Comparison of ENCODE assay signal across 8 cellular contexts in genomic region chr6:157379656-157380457, GRCh38. TPM values are rescaled to one million over a fixed set of nuclear protein-coding genes. Genes with fewer than 3 reads are reported as not detected.
DNase-seq lines count a peak whose midpoint lies in the region; ATAC-seq and TF ChIP-seq lines count a peak whose summit lies in the region.

No MANE protein-coding gene starts in this region.

- H3K4me2 ChIP-seq in DND-41 (ENCODE audit: insufficient read depth, low read length) (peak overlapping the region; percentile 76), GM23248 (ENCODE audit: unreplicated experiment) (peak overlapping the region; percentile 89)

- H4K20me1 ChIP-seq in DND-41 (ENCODE audit: insufficient read depth, low read length), result no peaks in the 10 kb centered on the region
- H4K20me1 ChIP-seq in GM23248 (ENCODE audit: insufficient read depth), result no peaks in the 10 kb centered on the region

- no peaks in the 10 kb centered on the region for H3K9me3 ChIP-seq in DND-41 (ENCODE audit: insufficient read depth, low read length, severe bottlenecking)
- no peaks in the 10 kb centered on the region for H3K9me3 ChIP-seq in GM23248 (ENCODE audit: low read depth)
- no peaks in the 10 kb centered on the region for H3K9me3 ChIP-seq in KOPT-K1 (ENCODE audit: insufficient read depth, low read length, poor library complexity, severe bottlenecking)
- no peaks in the 10 kb centered on the region for H3K9me3 ChIP-seq in Panc1 (ENCODE audit: control insufficient read depth, insufficient read depth, low read depth, low read length)
- no peaks in the 10 kb centered on the region for H3K9me3 ChIP-seq in esophagus squamous epithelium

- peak overlapping the region; percentile 74 to 75 for H3K4me3 ChIP-seq in DND-41 (ENCODE audit: low read depth in 1 of 2, low read length in 2 of 2)
- H3K4me3 ChIP-seq in GM23248, result peak overlapping the region; percentile 93
- peak overlapping the region; percentile 68 to 88 for H3K4me3 ChIP-seq in Panc1 (ENCODE audit: low read depth in 2 of 2, low read length in 2 of 2)
- H3K4me3 ChIP-seq in esophagus squamous epithelium, result peak overlapping the region; percentile 88 to 97 (median 96)

- H3K27ac ChIP-seq in DND-41 (ENCODE audit: low read length) (peak overlapping the region; percentile 67), GM23248 (peak overlapping the region; percentile 56), KOPT-K1 (ENCODE audit: low read depth, low read length, poor library complexity, severe bottlenecking) (peak overlapping the region; percentile 72), Panc1 (ENCODE audit: low read length) (peak overlapping the region; percentile 91), esophagus squamous epithelium (peak overlapping the region; percentile 89 to 95 (median 92))

- H3K9ac ChIP-seq in DND-41 (ENCODE audit: low read depth, low read length) (peak overlapping the region; percentile 82), GM23248 (peak overlapping the region; percentile 79)

- TF ChIP-seq POLR2A in esophagus squamous epithelium (IDR thresholded peaks at IDR 0.05), result peak in 1 of 4 donors; percentile 30

- peak; percentile 91 for ATAC-seq in DND-41 (ENCODE audit: insufficient read depth, low read depth)
- peak; percentile 88 for ATAC-seq in Panc1

- H3K9me2 ChIP-seq in GM23248 (ENCODE audit: insufficient read depth), result no peaks in the 10 kb centered on the region

- no TSS peak for BruUV-seq in Panc1 (replicated peaks; lab: Mats Ljungman, UMichigan)

- in situ Hi-C loops in GM23248 (cut with MboI) (no loop called here), Panc1 (cut with HindIII; ENCODE audit: low pct_unique_long_range_greater_than_20kb, low sequenced_read_pairs) (no loop called here)

- peaks cover 7% of the 10 kb centered on the region for H3K4me1 ChIP-seq in DND-41 (ENCODE audit: insufficient read depth, low read length)
- no peaks in the 10 kb centered on the region for H3K4me1 ChIP-seq in GM23248 (ENCODE audit: insufficient read depth)
- H3K4me1 ChIP-seq in Panc1 (ENCODE audit: control insufficient read depth, insufficient read depth, low read length), result peaks cover 22% of the 10 kb centered on the region
- H3K4me1 ChIP-seq in esophagus squamous epithelium, result peaks cover 5 to 29% (median 14%) of the 10 kb centered on the region in 3 donors

- POLR2A ChIA-PET in Panc1 (lab: Charles Lee), result interaction anchor here (0.6 kb wide), 2 partner anchors 25 to 48 kb away, joined by 4 to 10 read pairs; no protein-coding TSS in a partner anchor

- intact Hi-C loops in Panc1 (cut with micrococcal nuclease; ENCODE audit: unreplicated experiment), result loop anchor here (5.0 to 10.0 kb wide), 3 partner anchors 55 to 287 kb away; partner anchors contain the start of gene TMEM242
- intact Hi-C loops in esophagus squamous epithelium (cut with DNase I), result no loop called here

- H3K27me3 ChIP-seq in DND-41 (ENCODE audit: insufficient read depth, low read length, poor library complexity), result no peaks in the 10 kb centered on the region
- H3K27me3 ChIP-seq in GM23248 (replicated peaks; ENCODE audit: insufficient read depth), result no peaks in the 10 kb centered on the region
- no peaks in the 10 kb centered on the region for H3K27me3 ChIP-seq in Panc1 (ENCODE audit: control insufficient read depth, insufficient read depth, low read length)
- H3K27me3 ChIP-seq in esophagus squamous epithelium, result no peaks in the 10 kb centered on the region

- no peaks in the 10 kb centered on the region for H3K79me2 ChIP-seq in DND-41 (ENCODE audit: insufficient read depth, low read length)
- H3K79me2 ChIP-seq in GM23248 (ENCODE audit: insufficient read depth), result peaks cover 14% of the 10 kb centered on the region; the same call in 1 of the 2 replicates

- H3F3A ChIP-seq in GM23248 (ENCODE audit: insufficient read depth), result no peaks in the 10 kb centered on the region

- no peak for TF ChIP-seq CTCF in DND-41 (IDR thresholded peaks at IDR 0.05; ENCODE audit: borderline replicate concordance, extremely low read depth, low read length, poor library complexity, severe bottlenecking)
- TF ChIP-seq CTCF in Panc1 (IDR thresholded peaks at IDR 0.05), result no peak
- TF ChIP-seq CTCF in esophagus squamous epithelium (IDR thresholded peaks at IDR 0.05), result peak in 1 of 6 experiments; percentile 4

- H2AFZ ChIP-seq in DND-41 (ENCODE audit: low read depth, low read length), result peak overlapping the region; percentile 81
- peak overlapping the region; percentile 93 for H2AFZ ChIP-seq in GM23248

- CTCF ChIA-PET in Panc1 (lab: Charles Lee), result interaction anchor here (0.6 kb wide), 3 partner anchors 9 to 590 kb away, joined by 3 to 4 read pairs (median 3); no protein-coding TSS in a partner anchor

- DNase-seq in DND-41 (peak; percentile 85), GM23248 (peak; percentile 97), Panc1 (ENCODE audit: low read depth, low spot score) (peak; percentile 62), esophagus squamous epithelium (lab: John Stamatoyannopoulos, UW) (peak; percentile 65), myocyte (ENCODE audit: low read depth) (peak; percentile 95)
- peak; percentile 92 for DNase-seq in activated T-cell treated with anti-CD3 and anti-CD28 coated beads, Interleukin-2, amount 50 U/mL, for 48 hours
- DNase-seq in stimulated activated CD8-positive, alpha-beta memory T cell treated with anti-CD3 and anti-CD28 coated beads, Interleukin-7, amount 100 ng/mL, for 24 hours (ENCODE audit: low read depth), result peak; percentile 66

- 1 to 2% methylated on average over 21 to 45 of the region's 45 CpGs for whole genome bisulfite sequencing in GM23248 (ENCODE audit: low coverage in 1 of 2, low lambda C conversion rate in 2 of 2, missing lambda C conversion rate in 2 of 2), 2 experiments
- WGBS in esophagus squamous epithelium, 2 donors, result 0 to 1% methylated on average over 6 to 15 of the region's 45 CpGs

- H3K36me3 ChIP-seq in DND-41 (ENCODE audit: insufficient read depth, low read length), result no peaks in the 10 kb centered on the region; the same call in 1 of the 2 replicates
- H3K36me3 ChIP-seq in GM23248 (ENCODE audit: low read depth), result no peaks in the 10 kb centered on the region
- no peaks in the 10 kb centered on the region for H3K36me3 ChIP-seq in KOPT-K1 (ENCODE audit: insufficient read depth, low read length)
- H3K36me3 ChIP-seq in Panc1 (ENCODE audit: control insufficient read depth, insufficient read depth, low read length), result no peaks in the 10 kb centered on the region; the same call in 1 of the 2 replicates
- no peaks in the 10 kb centered on the region for H3K36me3 ChIP-seq in esophagus squamous epithelium

RNA-seq across cellular contexts. Expression of gene ZDHHC14, which starts 1.1 kb away (rescaled TPM):
- total RNA-seq in GM23248 (2014; rRNA removed; shearing (Covaris generic)), result 4.5 and 5.3 TPM in 2 replicates
- 0.94 and 1.4 TPM in 2 replicates for polyA plus RNA-seq in GM23248 (2016; fragmentation: Nextera tagmentation; extraction: Ambion mirVana)
- total RNA-seq in Panc1 (2021; ENCODE audit: unreplicated experiment) (19.9 TPM), esophagus squamous epithelium (10 to 100 TPM in 1 of 4 donors, 1 to 10 TPM in 3; 6.1 to 15.6 (median 6.9) TPM), myocyte (1.1 TPM in 2 replicates)
- 21.3 TPM for polyA plus RNA-seq in Panc1 (2012; ENCODE audit: insufficient read length)
- 2.0 TPM for polyA plus RNA-seq in myocyte (2012)

RNA-seq across cellular contexts. Expression of gene TMEM242, which starts 56.5 kb away (rescaled TPM):
- total RNA-seq in GM23248 (2014; rRNA removed; shearing (Covaris generic)), result 6.4 and 7.5 TPM in 2 replicates
- 14.5 TPM in 2 replicates for polyA plus RNA-seq in GM23248 (2016; fragmentation: Nextera tagmentation; extraction: Ambion mirVana)
- total RNA-seq in Panc1 (2021; ENCODE audit: unreplicated experiment) (6.8 TPM), esophagus squamous epithelium (1 to 10 TPM; 2.7 to 8.0 (median 4.3) TPM), myocyte (5.4 and 7.8 TPM in 2 replicates)
- polyA plus RNA-seq in Panc1 (2012; ENCODE audit: insufficient read length), result 5.0 TPM
- 5.6 TPM for polyA plus RNA-seq in myocyte (2012)

Comparison
In these comparisons a context has a peak if more than half of its experiments do, and no peak if none do; other contexts are left out.
1. Peak in every context shown above with its lines: DNase-seq, ATAC-seq, H3K4me3 ChIP-seq and H3K27ac ChIP-seq.